33 cellular contexts compared by ENCODE assay signal in genomic region chr7:43281268-43281667, GRCh38.
"Had no signal": no experiment of that assay in that cellular context is flagged by ENCODE, and none has a peak within 500 bp of the region (broad histone marks: within the 10 kb centered on the region; RNA-seq: fewer than 3 reads in every experiment).

No MANE protein-coding gene starts in this region.

- H3K9me3 ChIP-seq: adrenal gland, body of pancreas, breast epithelium had no signal

- H3K4me3 ChIP-seq: adrenal gland, body of pancreas, breast epithelium had no signal

- H3K27ac ChIP-seq: adrenal gland, body of pancreas, brain microvascular endothelial cell, breast epithelium, VCaP had no signal

- DNase-seq: activated B cell treated with CpG ODN at 0.5 μM for 24 hours; activated CD4-positive, alpha-beta memory T cell treated with anti-CD3 and anti-CD28 coated beads for 36 hours; activated CD4-positive, alpha-beta T cell treated with anti-CD3 and anti-CD28 coated beads for 4 hours; activated CD4-positive, alpha-beta T cell treated with anti-CD3 and anti-CD28 coated beads, Interleukin-2, amount 10 ng/mL, durations not matched to agents 24 days and 14 days; activated CD4-positive, alpha-beta T cell treated with anti-CD3 and anti-CD28 coated beads, Interleukin-2, amount 50 U/mL, for 1 hour; activated CD4-positive, alpha-beta T cell treated with anti-CD3 and anti-CD28 coated beads, Interleukin-2, amount 50 U/mL, for 4 hours; activated CD4-positive, CD25-positive, alpha-beta regulatory T cell treated with anti-CD3 and anti-CD28 coated beads, Interleukin-2, amount 50 U/mL, for 72 hours; activated CD8-positive, alpha-beta memory T cell treated with anti-CD3 and anti-CD28 coated beads, Interleukin-2, amount 50 U/mL, for 4 hours; activated CD8-positive, alpha-beta T cell treated with anti-CD3 and anti-CD28 coated beads for 36 hours; activated effector memory CD4-positive, alpha-beta T cell treated with anti-CD3 and anti-CD28 coated beads, Interleukin-2, amount 50 U/mL, for 16 hours; activated gamma-delta T cell treated with Interleukin-2 at 50 U/mL for 16 hours; activated naive CD4-positive, alpha-beta T cell; activated naive CD4-positive, alpha-beta T cell treated with anti-CD3 and anti-CD28 coated beads for 36 hours; activated naive CD4-positive, alpha-beta T cell treated with anti-CD3 and anti-CD28 coated beads, Interleukin-2, amount 50 U/mL, for 16 hours; activated naive CD8-positive, alpha-beta T cell treated with anti-CD3 and anti-CD28 coated beads for 36 hours; activated T-cell treated with anti-CD3 and anti-CD28 coated beads for 4 hours; activated T-cell treated with anti-CD3 and anti-CD28 coated beads, Interleukin-2, amount 50 U/mL, for 1 hour; activated T-cell treated with anti-CD3 and anti-CD28 coated beads, Interleukin-2, amount 50 U/mL, for 4 hours; activated T-cell treated with anti-CD3 and anti-CD28 coated beads, Interleukin-2, amount 50 U/mL, for 72 hours; adrenal gland; amniotic stem cell; aorta; body of pancreas; brain microvascular endothelial cell; central memory CD4-positive, alpha-beta T cell; T-helper 2 cell; T-helper 9 cell had no signal

- ATAC-seq: activated CD8-positive, alpha-beta T cell treated with anti-CD3 and anti-CD28 coated beads for 36 hours; activated naive CD4-positive, alpha-beta T cell treated with anti-CD3 and anti-CD28 coated beads, Interleukin-2, amount 50 U/mL, for 72 hours; activated T-cell treated with anti-CD3 and anti-CD28 coated beads, Interleukin-2, amount 50 U/mL, for 4 hours; activated T-cell treated with anti-CD3 and anti-CD28 coated beads, Interleukin-2, amount 50 U/mL, for 72 hours; activated T-helper 17 cell treated with anti-CD3 and anti-CD28 coated beads, Interleukin-2, amount 50 U/mL, for 72 hours; body of pancreas had no signal

- H3K36me3 ChIP-seq: adrenal gland, brain microvascular endothelial cell, breast epithelium had no signal

- H3K27me3 ChIP-seq: adrenal gland, brain microvascular endothelial cell, breast epithelium had no signal

- FAIRE-seq: astrocyte, TTC549 had no signal

- H3K4me1 ChIP-seq: adrenal gland, body of pancreas, breast epithelium had no signal
